Comparison of ENCODE assay signal across 1 cellular context in the genomic region with DNA sequence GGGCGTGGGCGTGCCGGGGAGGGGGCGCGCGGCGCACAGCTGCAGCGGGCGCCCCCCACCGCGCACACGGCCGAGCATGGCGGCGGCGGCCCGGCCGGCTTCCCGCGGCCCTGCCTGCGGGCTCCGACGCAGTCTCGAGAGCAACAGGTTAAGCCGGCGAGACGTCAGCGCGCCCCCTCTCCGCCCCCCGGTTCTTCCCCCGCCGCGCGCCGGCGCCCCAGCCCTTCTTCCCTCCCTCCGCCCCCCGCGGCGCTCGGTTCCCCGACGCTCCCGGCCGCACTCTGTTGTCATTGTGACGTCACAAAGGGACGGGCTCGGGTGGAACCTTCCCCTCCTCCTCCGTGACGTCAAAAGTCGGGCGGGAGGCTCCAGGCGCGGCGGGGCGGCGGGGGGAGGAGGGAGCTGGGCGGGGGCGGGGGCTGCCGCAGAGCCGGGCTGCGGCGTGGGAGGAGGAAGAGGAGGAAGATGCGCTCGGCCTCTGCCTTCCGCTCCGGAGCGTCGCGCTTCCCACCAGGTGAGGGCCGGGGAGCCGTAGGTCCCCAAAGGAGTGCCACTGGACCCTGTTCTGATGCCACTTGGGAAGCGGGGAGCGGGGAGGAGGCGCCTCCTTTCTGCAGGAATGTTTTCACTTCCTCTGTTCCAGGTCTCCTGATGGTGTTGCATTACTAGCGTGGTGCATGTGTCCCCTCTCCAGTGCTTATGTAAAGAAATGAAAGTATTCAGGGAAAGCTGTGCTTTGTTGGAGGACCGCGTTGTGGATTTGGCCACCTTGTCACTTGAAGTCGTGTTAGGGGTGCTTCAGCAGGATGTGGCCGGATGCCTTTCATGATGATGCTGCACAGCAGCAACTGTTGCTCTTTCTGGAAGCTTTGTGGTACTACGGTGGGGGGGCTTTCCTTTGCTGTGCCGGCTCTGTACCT.
TF ChIP-seq lines count a peak whose summit lies in the region.

No MANE protein-coding gene starts in this region.

TF ChIP-seq in HepG2, 621 proteins besides CTCF, POLR2A, EP300 and RAD21 (continued from another document and continues in another):
- TF ChIP-seq, protein P1, sequence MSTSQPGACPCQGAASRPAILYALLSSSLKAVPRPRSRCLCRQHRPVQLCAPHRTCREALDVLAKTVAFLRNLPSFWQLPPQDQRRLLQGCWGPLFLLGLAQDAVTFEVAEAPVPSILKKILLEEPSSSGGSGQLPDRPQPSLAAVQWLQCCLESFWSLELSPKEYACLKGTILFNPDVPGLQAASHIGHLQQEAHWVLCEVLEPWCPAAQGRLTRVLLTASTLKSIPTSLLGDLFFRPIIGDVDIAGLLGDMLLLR (CRISPR knock-in tag; IDR thresholded peaks at IDR 0.05): no peak
- TF ChIP-seq, protein P2, sequence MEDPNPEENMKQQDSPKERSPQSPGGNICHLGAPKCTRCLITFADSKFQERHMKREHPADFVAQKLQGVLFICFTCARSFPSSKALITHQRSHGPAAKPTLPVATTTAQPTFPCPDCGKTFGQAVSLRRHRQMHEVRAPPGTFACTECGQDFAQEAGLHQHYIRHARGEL (CRISPR knock-in tag; IDR thresholded peaks at IDR 0.05): no peak
- TF ChIP-seq ZNF335 (CRISPR knock-in tag; IDR thresholded peaks at IDR 0.05) (no peak), RXRB (CRISPR knock-in tag; IDR thresholded peaks at IDR 0.05; ENCODE audit: borderline replicate concordance) (peak; percentile 4; the same call in 1 of the 2 replicates), EED (CRISPR knock-in tag; IDR thresholded peaks at IDR 0.05) (0 out of 2 replicates have a peak, but pooled peaks have one; percentile 39), ZFX (CRISPR knock-in tag; IDR thresholded peaks at IDR 0.05; ENCODE audit: low read depth) (peak; percentile 53), ZMYM4 (CRISPR knock-in tag; IDR thresholded peaks at IDR 0.05) (peak; percentile 71), ESRRA (CRISPR knock-in tag; IDR thresholded peaks at IDR 0.05; ENCODE audit: low read depth) (no peak), ZNF672 (CRISPR knock-in tag; IDR thresholded peaks at IDR 0.05) (no peak), TBP (CRISPR knock-in tag; IDR thresholded peaks at IDR 0.05) (no peak), ATF1 (CRISPR knock-in tag; IDR thresholded peaks at IDR 0.05) (peak; percentile 88), ISL2 (CRISPR knock-in tag; IDR thresholded peaks at IDR 0.05) (no peak), SETDB1 (CRISPR knock-in tag; IDR thresholded peaks at IDR 0.05; ENCODE audit: borderline replicate concordance) (no peak), RCOR2 (CRISPR knock-in tag; IDR thresholded peaks at IDR 0.05) (0 out of 2 replicates have a peak, but pooled peaks have one; percentile 39), NFIC (IDR thresholded peaks at IDR 0.05; ENCODE audit: low read length) (no peak), FOXA3 (CRISPR knock-in tag; IDR thresholded peaks at IDR 0.05) (peak; percentile 40), SP140L (CRISPR knock-in tag; IDR thresholded peaks at IDR 0.05; ENCODE audit: borderline replicate concordance) (no peak), FOXC1 (CRISPR knock-in tag; IDR thresholded peaks at IDR 0.05; ENCODE audit: borderline replicate concordance) (no peak; the same call in 1 of the 2 replicates), SALL2 (CRISPR knock-in tag; IDR thresholded peaks at IDR 0.05) (no peak), ZNF160 (CRISPR knock-in tag; IDR thresholded peaks at IDR 0.05) (no peak), ZNF839 (CRISPR knock-in tag; IDR thresholded peaks at IDR 0.05; ENCODE audit: borderline replicate concordance) (no peak), PHB2 (IDR thresholded peaks at IDR 0.05; ENCODE audit: partially characterized antibody) (no peak), ZNF136 (CRISPR knock-in tag; IDR thresholded peaks at IDR 0.05; ENCODE audit: low read depth) (no peak), RNF2 (conservative IDR thresholded peaks at IDR 0.05; ENCODE audit: low read depth) (no peak)
- TF ChIP-seq, protein P3, sequence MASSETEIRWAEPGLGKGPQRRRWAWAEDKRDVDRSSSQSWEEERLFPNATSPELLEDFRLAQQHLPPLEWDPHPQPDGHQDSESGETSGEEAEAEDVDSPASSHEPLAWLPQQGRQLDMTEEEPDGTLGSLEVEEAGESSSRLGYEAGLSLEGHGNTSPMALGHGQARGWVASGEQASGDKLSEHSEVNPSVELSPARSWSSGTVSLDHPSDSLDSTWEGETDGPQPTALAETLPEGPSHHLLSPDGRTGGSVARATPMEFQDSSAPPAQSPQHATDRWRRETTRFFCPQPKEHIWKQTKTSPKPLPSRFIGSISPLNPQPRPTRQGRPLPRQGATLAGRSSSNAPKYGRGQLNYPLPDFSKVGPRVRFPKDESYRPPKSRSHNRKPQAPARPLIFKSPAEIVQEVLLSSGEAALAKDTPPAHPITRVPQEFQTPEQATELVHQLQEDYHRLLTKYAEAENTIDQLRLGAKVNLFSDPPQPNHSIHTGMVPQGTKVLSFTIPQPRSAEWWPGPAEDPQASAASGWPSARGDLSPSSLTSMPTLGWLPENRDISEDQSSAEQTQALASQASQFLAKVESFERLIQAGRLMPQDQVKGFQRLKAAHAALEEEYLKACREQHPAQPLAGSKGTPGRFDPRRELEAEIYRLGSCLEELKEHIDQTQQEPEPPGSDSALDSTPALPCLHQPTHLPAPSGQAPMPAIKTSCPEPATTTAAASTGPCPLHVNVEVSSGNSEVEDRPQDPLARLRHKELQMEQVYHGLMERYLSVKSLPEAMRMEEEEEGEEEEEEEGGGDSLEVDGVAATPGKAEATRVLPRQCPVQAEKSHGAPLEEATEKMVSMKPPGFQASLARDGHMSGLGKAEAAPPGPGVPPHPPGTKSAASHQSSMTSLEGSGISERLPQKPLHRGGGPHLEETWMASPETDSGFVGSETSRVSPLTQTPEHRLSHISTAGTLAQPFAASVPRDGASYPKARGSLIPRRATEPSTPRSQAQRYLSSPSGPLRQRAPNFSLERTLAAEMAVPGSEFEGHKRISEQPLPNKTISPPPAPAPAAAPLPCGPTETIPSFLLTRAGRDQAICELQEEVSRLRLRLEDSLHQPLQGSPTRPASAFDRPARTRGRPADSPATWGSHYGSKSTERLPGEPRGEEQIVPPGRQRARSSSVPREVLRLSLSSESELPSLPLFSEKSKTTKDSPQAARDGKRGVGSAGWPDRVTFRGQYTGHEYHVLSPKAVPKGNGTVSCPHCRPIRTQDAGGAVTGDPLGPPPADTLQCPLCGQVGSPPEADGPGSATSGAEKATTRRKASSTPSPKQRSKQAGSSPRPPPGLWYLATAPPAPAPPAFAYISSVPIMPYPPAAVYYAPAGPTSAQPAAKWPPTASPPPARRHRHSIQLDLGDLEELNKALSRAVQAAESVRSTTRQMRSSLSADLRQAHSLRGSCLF (CRISPR knock-in tag; IDR thresholded peaks at IDR 0.05; ENCODE audit: borderline replicate concordance): no peak
- TF ChIP-seq, protein P4, sequence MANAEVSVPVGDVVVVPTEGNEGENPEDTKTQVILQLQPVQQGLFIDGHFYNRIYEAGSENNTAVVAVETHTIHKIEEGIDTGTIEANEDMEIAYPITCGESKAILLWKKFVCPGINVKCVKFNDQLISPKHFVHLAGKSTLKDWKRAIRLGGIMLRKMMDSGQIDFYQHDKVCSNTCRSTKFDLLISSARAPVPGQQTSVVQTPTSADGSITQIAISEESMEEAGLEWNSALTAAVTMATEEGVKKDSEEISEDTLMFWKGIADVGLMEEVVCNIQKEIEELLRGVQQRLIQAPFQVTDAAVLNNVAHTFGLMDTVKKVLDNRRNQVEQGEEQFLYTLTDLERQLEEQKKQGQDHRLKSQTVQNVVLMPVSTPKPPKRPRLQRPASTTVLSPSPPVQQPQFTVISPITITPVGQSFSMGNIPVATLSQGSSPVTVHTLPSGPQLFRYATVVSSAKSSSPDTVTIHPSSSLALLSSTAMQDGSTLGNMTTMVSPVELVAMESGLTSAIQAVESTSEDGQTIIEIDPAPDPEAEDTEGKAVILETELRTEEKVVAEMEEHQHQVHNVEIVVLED (CRISPR knock-in tag; IDR thresholded peaks at IDR 0.05; ENCODE audit: borderline replicate concordance): no peak; the same call in 1 of the 2 replicates
- TF ChIP-seq, protein P5, sequence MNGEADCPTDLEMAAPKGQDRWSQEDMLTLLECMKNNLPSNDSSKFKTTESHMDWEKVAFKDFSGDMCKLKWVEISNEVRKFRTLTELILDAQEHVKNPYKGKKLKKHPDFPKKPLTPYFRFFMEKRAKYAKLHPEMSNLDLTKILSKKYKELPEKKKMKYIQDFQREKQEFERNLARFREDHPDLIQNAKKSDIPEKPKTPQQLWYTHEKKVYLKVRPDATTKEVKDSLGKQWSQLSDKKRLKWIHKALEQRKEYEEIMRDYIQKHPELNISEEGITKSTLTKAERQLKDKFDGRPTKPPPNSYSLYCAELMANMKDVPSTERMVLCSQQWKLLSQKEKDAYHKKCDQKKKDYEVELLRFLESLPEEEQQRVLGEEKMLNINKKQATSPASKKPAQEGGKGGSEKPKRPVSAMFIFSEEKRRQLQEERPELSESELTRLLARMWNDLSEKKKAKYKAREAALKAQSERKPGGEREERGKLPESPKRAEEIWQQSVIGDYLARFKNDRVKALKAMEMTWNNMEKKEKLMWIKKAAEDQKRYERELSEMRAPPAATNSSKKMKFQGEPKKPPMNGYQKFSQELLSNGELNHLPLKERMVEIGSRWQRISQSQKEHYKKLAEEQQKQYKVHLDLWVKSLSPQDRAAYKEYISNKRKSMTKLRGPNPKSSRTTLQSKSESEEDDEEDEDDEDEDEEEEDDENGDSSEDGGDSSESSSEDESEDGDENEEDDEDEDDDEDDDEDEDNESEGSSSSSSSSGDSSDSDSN (CRISPR knock-in tag; IDR thresholded peaks at IDR 0.05): no peak
- TF ChIP-seq, protein P6, sequence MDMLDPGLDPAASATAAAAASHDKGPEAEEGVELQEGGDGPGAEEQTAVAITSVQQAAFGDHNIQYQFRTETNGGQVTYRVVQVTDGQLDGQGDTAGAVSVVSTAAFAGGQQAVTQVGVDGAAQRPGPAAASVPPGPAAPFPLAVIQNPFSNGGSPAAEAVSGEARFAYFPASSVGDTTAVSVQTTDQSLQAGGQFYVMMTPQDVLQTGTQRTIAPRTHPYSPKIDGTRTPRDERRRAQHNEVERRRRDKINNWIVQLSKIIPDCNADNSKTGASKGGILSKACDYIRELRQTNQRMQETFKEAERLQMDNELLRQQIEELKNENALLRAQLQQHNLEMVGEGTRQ (IDR thresholded peaks at IDR 0.05; ENCODE audit: low read depth, low read length): no peak
- TF ChIP-seq, protein P6 (CRISPR knock-in tag; IDR thresholded peaks at IDR 0.05; ENCODE audit: borderline replicate concordance): no peak
- TF ChIP-seq, protein P7, sequence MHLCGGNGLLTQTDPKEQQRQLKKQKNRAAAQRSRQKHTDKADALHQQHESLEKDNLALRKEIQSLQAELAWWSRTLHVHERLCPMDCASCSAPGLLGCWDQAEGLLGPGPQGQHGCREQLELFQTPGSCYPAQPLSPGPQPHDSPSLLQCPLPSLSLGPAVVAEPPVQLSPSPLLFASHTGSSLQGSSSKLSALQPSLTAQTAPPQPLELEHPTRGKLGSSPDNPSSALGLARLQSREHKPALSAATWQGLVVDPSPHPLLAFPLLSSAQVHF (CRISPR knock-in tag; IDR thresholded peaks at IDR 0.05): no peak
- TF ChIP-seq, protein P8, sequence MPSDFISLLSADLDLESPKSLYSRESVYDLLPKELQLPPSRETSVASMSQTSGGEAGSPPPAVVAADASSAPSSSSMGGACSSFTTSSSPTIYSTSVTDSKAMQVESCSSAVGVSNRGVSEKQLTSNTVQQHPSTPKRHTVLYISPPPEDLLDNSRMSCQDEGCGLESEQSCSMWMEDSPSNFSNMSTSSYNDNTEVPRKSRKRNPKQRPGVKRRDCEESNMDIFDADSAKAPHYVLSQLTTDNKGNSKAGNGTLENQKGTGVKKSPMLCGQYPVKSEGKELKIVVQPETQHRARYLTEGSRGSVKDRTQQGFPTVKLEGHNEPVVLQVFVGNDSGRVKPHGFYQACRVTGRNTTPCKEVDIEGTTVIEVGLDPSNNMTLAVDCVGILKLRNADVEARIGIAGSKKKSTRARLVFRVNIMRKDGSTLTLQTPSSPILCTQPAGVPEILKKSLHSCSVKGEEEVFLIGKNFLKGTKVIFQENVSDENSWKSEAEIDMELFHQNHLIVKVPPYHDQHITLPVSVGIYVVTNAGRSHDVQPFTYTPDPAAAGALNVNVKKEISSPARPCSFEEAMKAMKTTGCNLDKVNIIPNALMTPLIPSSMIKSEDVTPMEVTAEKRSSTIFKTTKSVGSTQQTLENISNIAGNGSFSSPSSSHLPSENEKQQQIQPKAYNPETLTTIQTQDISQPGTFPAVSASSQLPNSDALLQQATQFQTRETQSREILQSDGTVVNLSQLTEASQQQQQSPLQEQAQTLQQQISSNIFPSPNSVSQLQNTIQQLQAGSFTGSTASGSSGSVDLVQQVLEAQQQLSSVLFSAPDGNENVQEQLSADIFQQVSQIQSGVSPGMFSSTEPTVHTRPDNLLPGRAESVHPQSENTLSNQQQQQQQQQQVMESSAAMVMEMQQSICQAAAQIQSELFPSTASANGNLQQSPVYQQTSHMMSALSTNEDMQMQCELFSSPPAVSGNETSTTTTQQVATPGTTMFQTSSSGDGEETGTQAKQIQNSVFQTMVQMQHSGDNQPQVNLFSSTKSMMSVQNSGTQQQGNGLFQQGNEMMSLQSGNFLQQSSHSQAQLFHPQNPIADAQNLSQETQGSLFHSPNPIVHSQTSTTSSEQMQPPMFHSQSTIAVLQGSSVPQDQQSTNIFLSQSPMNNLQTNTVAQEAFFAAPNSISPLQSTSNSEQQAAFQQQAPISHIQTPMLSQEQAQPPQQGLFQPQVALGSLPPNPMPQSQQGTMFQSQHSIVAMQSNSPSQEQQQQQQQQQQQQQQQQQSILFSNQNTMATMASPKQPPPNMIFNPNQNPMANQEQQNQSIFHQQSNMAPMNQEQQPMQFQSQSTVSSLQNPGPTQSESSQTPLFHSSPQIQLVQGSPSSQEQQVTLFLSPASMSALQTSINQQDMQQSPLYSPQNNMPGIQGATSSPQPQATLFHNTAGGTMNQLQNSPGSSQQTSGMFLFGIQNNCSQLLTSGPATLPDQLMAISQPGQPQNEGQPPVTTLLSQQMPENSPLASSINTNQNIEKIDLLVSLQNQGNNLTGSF (CRISPR knock-in tag; IDR thresholded peaks at IDR 0.05): no peak
- TF ChIP-seq, protein P9, sequence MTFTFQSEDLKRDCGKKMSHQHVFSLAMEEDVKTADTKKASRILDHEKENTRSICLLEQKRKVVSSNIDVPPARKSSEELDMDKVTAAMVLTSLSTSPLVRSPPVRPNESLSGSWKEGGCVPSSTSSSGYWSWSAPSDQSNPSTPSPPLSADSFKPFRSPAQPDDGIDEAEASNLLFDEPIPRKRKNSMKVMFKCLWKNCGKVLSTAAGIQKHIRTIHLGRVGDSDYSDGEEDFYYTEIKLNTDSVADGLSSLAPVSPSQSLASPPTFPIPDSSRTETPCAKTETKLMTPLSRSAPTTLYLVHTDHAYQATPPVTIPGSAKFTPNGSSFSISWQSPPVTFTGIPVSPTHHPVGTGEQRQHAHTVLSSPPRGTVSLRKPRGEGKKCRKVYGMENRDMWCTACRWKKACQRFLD (CRISPR knock-in tag; IDR thresholded peaks at IDR 0.05; ENCODE audit: borderline replicate concordance): 0 out of 2 replicates have a peak, but pooled peaks have one; percentile 74
- TF ChIP-seq, protein P10, sequence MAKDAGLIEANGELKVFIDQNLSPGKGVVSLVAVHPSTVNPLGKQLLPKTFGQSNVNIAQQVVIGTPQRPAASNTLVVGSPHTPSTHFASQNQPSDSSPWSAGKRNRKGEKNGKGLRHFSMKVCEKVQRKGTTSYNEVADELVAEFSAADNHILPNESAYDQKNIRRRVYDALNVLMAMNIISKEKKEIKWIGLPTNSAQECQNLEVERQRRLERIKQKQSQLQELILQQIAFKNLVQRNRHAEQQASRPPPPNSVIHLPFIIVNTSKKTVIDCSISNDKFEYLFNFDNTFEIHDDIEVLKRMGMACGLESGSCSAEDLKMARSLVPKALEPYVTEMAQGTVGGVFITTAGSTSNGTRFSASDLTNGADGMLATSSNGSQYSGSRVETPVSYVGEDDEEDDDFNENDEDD (CRISPR knock-in tag; IDR thresholded peaks at IDR 0.05; ENCODE audit: borderline replicate concordance): peak; percentile 15; the same call in 1 of the 2 replicates
